30 cellular contexts compared by ENCODE assay signal in genomic region chr12:60834372-60834771, GRCh38.
"Had no signal": no experiment of that assay in that cellular context is flagged by ENCODE, and none has a peak within 500 bp of the region (broad histone marks: within the 10 kb centered on the region; RNA-seq: fewer than 3 reads in every experiment).

No MANE protein-coding gene starts in this region.

- H3K4me3 ChIP-seq: adrenal gland, ascending aorta, body of pancreas, breast epithelium, cardiac muscle cell had no signal

- H3K27ac ChIP-seq: adrenal gland, ascending aorta, body of pancreas, brain microvascular endothelial cell, breast epithelium, cardiac muscle cell had no signal

- H3K9me3 ChIP-seq: adrenal gland, ascending aorta, body of pancreas, breast epithelium had no signal

- DNase-seq: activated effector memory CD4-positive, alpha-beta T cell treated with anti-CD3 and anti-CD28 coated beads, Interleukin-2, amount 50 U/mL, for 16 hours; activated effector memory CD4-positive, alpha-beta T cell treated with Interleukin-2 at 50 U/mL for 16 hours; activated gamma-delta T cell; activated gamma-delta T cell treated with Interleukin-2 at 50 U/mL for 16 hours; activated naive CD4-positive, alpha-beta T cell; activated naive CD4-positive, alpha-beta T cell treated with anti-CD3 and anti-CD28 coated beads for 36 hours; activated naive CD4-positive, alpha-beta T cell treated with anti-CD3 and anti-CD28 coated beads, Interleukin-2, amount 10 ng/mL, durations not matched to agents 7 days and 5 days; activated naive CD4-positive, alpha-beta T cell treated with anti-CD3 and anti-CD28 coated beads, Interleukin-2, amount 50 U/mL, for 16 hours; activated naive CD4-positive, alpha-beta T cell treated with Interleukin-2 at 50 U/mL for 16 hours; activated naive CD8-positive, alpha-beta T cell treated with anti-CD3 and anti-CD28 coated beads for 36 hours; activated naive CD8-positive, alpha-beta T cell treated with anti-CD3 and anti-CD28 coated beads, Interleukin-2, amount 10 ng/mL, durations not matched to agents 7 days and 5 days; activated naive CD8-positive, alpha-beta T cell treated with anti-CD3 and anti-CD28 coated beads, Interleukin-2, amount 50 U/mL, for 24 hours; activated T-cell treated with anti-CD3 and anti-CD28 coated beads, Interleukin-2, amount 50 U/mL, for 1 hour; activated T-cell treated with anti-CD3 and anti-CD28 coated beads, Interleukin-2, amount 50 U/mL, for 24 hours; activated T-cell treated with anti-CD3 and anti-CD28 coated beads, Interleukin-2, amount 50 U/mL, for 4 hours; activated T-cell treated with anti-CD3 and anti-CD28 coated beads, Interleukin-2, amount 50 U/mL, for 48 hours; activated T-cell treated with anti-CD3 and anti-CD28 coated beads, Interleukin-2, amount 50 U/mL, for 72 hours; adrenal gland; amniotic stem cell; amygdala; anterior cingulate cortex; aorta; body of pancreas; brain microvascular endothelial cell; caudate nucleus; central memory CD4-positive, alpha-beta T cell; cerebellar nuclear complex had no signal

- H3K36me3 ChIP-seq: adrenal gland, ascending aorta, brain microvascular endothelial cell, breast epithelium, cardiac muscle cell had no signal

- H3K27me3 ChIP-seq: adrenal gland, ascending aorta, body of pancreas, brain microvascular endothelial cell, breast epithelium, cardiac muscle cell had no signal
